Comparison of ENCODE assay signal across 11 cellular contexts in genomic region chr4:40190880-40191815, GRCh38. TPM values are rescaled to one million over a fixed set of nuclear protein-coding genes. Genes with fewer than 3 reads are reported as not detected.
A peak's percentile ranks its signal among the peaks of the same experiment; 100 is the strongest.
DNase-seq lines count a peak whose midpoint lies in the region; ATAC-seq and TF ChIP-seq lines count a peak whose summit lies in the region.
"Had no signal": no experiment of that assay in that cellular context is flagged by ENCODE, and none has a peak within 500 bp of the region (broad histone marks: within the 10 kb centered on the region; RNA-seq: fewer than 3 reads in every experiment).

No MANE protein-coding gene starts in this region.

- WGBS in spleen, 5 donors: 48 to 61% (median 50%) methylated on average over 14 of the region's 14 CpGs

- peak; percentile 43 for DNase-seq in activated CD4-positive, alpha-beta T cell treated with anti-CD3 and anti-CD28 coated beads for 36 hours
- DNase-seq in activated CD4-positive, alpha-beta T cell treated with anti-CD3 and anti-CD28 coated beads, Interleukin-2, amount 50 U/mL, for 1 hour: no peak
- DNase-seq in NCI-H748 (lab: John Stamatoyannopoulos, UW; ENCODE audit: unreplicated experiment): peak; percentile 74
- DNase-seq in amniotic epithelial cell (ENCODE audit: low read depth): peak; percentile 52
- DNase-seq in spleen: no peak
- no peak for DNase-seq in omental fat pad (ENCODE audit: low spot score)
- DNase-seq in HEK293T (ENCODE audit: extremely low spot score): no peak
- no peak for DNase-seq in SKM-1 (lab: John Stamatoyannopoulos, UW; ENCODE audit: unreplicated experiment)

- no peaks in the 10 kb centered on the region for H3K9me3 Mint-ChIP-seq in activated CD4-positive, alpha-beta T cell treated with anti-CD3 and anti-CD28 coated beads for 36 hours (ENCODE audit: low read depth)

- POLR2A ChIA-PET in activated CD4-positive, alpha-beta T cell treated with anti-CD3 and anti-CD28 coated beads for 36 hours (lab: Charles Lee): interaction anchor here (0.6 to 2.3 kb wide), 4 partner anchors 9 to 126 kb away, joined by 4 to 13 read pairs (median 8); no protein-coding TSS in a partner anchor
- POLR2A ChIA-PET in HEK293T (lab: Yijun Ruan, JAX): no interaction called here

- intact Hi-C loops in activated CD4-positive, alpha-beta T cell treated with anti-CD3 and anti-CD28 coated beads for 36 hours (cut with DNase I, micrococcal nuclease): loop anchor here in 1 of 2 experiments (5.0 kb wide), 1 partner anchor 36 kb away; no protein-coding TSS in a partner anchor
- intact Hi-C loops in spleen (cut with DNase I; ENCODE audit: low total_unique reads): no loop called here

- peak overlapping the region; percentile 93 for H3K27ac Mint-ChIP-seq in activated CD4-positive, alpha-beta T cell treated with anti-CD3 and anti-CD28 coated beads for 36 hours

- no peaks in the 10 kb centered on the region for H3K9me3 ChIP-seq in spleen

- H3K4me3 Mint-ChIP-seq in activated CD4-positive, alpha-beta T cell treated with anti-CD3 and anti-CD28 coated beads for 36 hours: peak overlapping the region; percentile 98
- H3K4me3 Mint-ChIP-seq: brain had no signal

- H3K4me1 ChIP-seq in spleen: peaks cover 3 to 93% (median 37%) of the 10 kb centered on the region in 6 donors

- no peak for TF ChIP-seq POLR2A in spleen (IDR thresholded peaks at IDR 0.05)

- peaks cover 86% of the 10 kb centered on the region for H3K4me1 Mint-ChIP-seq in activated CD4-positive, alpha-beta T cell treated with anti-CD3 and anti-CD28 coated beads for 36 hours

- CTCF ChIA-PET in activated CD4-positive, alpha-beta T cell treated with anti-CD3 and anti-CD28 coated beads for 36 hours (lab: Charles Lee): interaction anchor here (0.6 to 3.5 kb wide), 15 partner anchors 7 to 135 kb away, joined by 3 to 20 read pairs (median 5); no protein-coding TSS in a partner anchor
- CTCF ChIA-PET in HEK293T (lab: Yijun Ruan, JAX): interaction anchor here (0.6 kb wide), 2 partner anchors 535 to 565 kb away, joined by 3 to 7 read pairs; no protein-coding TSS in a partner anchor

- no peaks in the 10 kb centered on the region for H3K27me3 Mint-ChIP-seq in activated CD4-positive, alpha-beta T cell treated with anti-CD3 and anti-CD28 coated beads for 36 hours
- H3K27me3 Mint-ChIP-seq: brain had no signal

- TF ChIP-seq CTCF in spleen (IDR thresholded peaks at IDR 0.05 in 8 of 11, conservative IDR thresholded peaks at IDR 0.05 in 3 of 11): no peak
- no peak for TF ChIP-seq CTCF in omental fat pad (IDR thresholded peaks at IDR 0.05)

- peaks cover 2% of the 10 kb centered on the region for H3K36me3 Mint-ChIP-seq in activated CD4-positive, alpha-beta T cell treated with anti-CD3 and anti-CD28 coated beads for 36 hours (ENCODE audit: low read depth)
- H3K36me3 Mint-ChIP-seq: brain had no signal

- ATAC-seq in activated CD4-positive, alpha-beta T cell treated with anti-CD3 and anti-CD28 coated beads for 36 hours: no peak
- ATAC-seq in omental fat pad (ENCODE audit: low FRiP score): no peak

- peak overlapping the region; percentile 26 to 94 (median 86) for H3K27ac ChIP-seq in spleen

- no peaks in the 10 kb centered on the region for H3K27me3 ChIP-seq in spleen (replicated peaks in 1 of 7)

- H3K36me3 ChIP-seq in spleen: no peaks in the 10 kb centered on the region

- peak overlapping the region in 2 of 8 donors; percentile 1 to 79 for H3K4me3 ChIP-seq in spleen

TF ChIP-seq in HEK293T, 16 proteins besides CTCF, POLR2A, EP300 and RAD21:
- TF ChIP-seq ELF4 (IDR thresholded peaks at IDR 0.05): no peak
- TF ChIP-seq TARDBP (IDR thresholded peaks at IDR 0.05): no peak
- no peak for TF ChIP-seq FOXM1 (IDR thresholded peaks at IDR 0.05; ENCODE audit: borderline replicate concordance)
- no peak for TF ChIP-seq FOXA1 (IDR thresholded peaks at IDR 0.05)
- no peak for TF ChIP-seq L3MBTL2 (conservative IDR thresholded peaks at IDR 0.05)
- TF ChIP-seq ARNT (IDR thresholded peaks at IDR 0.05): no peak
- no peak for TF ChIP-seq SUZ12 (IDR thresholded peaks at IDR 0.05)

RNA-seq across cellular contexts. Expression of gene RHOH, which starts 5.7 kb away (rescaled TPM):
- 10 to 100 TPM; 74.7 to 83.6 TPM for total RNA-seq in activated CD4-positive, alpha-beta T cell treated with anti-CD3 and anti-CD28 coated beads for 36 hours
- total RNA-seq in spleen (100 to 1,000 TPM in 1 of 7 donors, 10 to 100 TPM in 6; 51.4 to 100 (median 72.0) TPM), omental fat pad (1 to 10 TPM; 1.8 to 5.8 (median 4.6) TPM)
- 100 to 1,000 TPM in 1 of 3 donors, 10 to 100 TPM in 2; 70.3 to 112 (median 76.6) TPM for polyA plus RNA-seq in spleen
- total RNA-seq: SK-MEL-5 had no signal
- polyA plus RNA-seq: AG04450 had no signal

Comparison
In these comparisons a context has a peak if more than half of its experiments do, and no peak if none do; other contexts are left out.
1. DNase-seq: peak in activated CD4-positive, alpha-beta T cell treated with anti-CD3 and anti-CD28 coated beads for 36 hours (single experiment), NCI-H748 (single experiment) and amniotic epithelial cell (single experiment); none in activated CD4-positive, alpha-beta T cell treated with anti-CD3 and anti-CD28 coated beads, Interleukin-2, amount 50 U/mL, for 1 hour (single experiment), spleen (single experiment), omental fat pad (single experiment), HEK293T (single experiment) and SKM-1 (single experiment).
2. RNA of gene RHOH, which starts 5.7 kb away (total RNA-seq): 74.7 to 83.6 TPM in activated CD4-positive, alpha-beta T cell treated with anti-CD3 and anti-CD28 coated beads for 36 hours and 51.4 to 100 TPM in spleen; 1.8 to 5.8 TPM in omental fat pad; every median in the first group is over 4 times any median in the second.